ENCODE assay signal across 22 cellular contexts in genomic region chr11:56706486-56706885, GRCh38. TPM values are rescaled to one million over a fixed set of nuclear protein-coding genes. Genes with fewer than 3 reads are reported as not detected.
"Had no signal": no experiment of that assay in that cellular context is flagged by ENCODE, and none has a peak within 500 bp of the region (broad histone marks: within the 10 kb centered on the region; RNA-seq: fewer than 3 reads in every experiment).

No MANE protein-coding gene starts in this region.

- DNase-seq: activated CD4-positive, alpha-beta T cell treated with anti-CD3 and anti-CD28 coated beads for 4 hours; activated CD8-positive, alpha-beta memory T cell treated with anti-CD3 and anti-CD28 coated beads, Interleukin-2, amount 50 U/mL, for 4 hours; activated CD8-positive, alpha-beta T cell treated with anti-CD3 and anti-CD28 coated beads, Interleukin-2, amount 10 ng/mL, durations not matched to agents 7 days and 5 days; activated gamma-delta T cell treated with Interleukin-2 at 50 U/mL for 16 hours; activated naive CD8-positive, alpha-beta T cell treated with anti-CD3 and anti-CD28 coated beads for 36 hours; amygdala; effector CD8-positive, alpha-beta T cell; heart left ventricle; immature natural killer cell; left colon; lower lobe of right lung; midbrain; naive B cell; ovary; right lobe of liver; spleen; stimulated activated naive CD8-positive, alpha-beta T cell treated with anti-CD3 and anti-CD28 coated beads, Interleukin-15, amount 100 ng/mL, for 72 hours; upper lobe of right lung had no signal

- H3K9me3 ChIP-seq: lower lobe of right lung, ovary, right lobe of liver, upper lobe of right lung had no signal

- H3K4me3 ChIP-seq: heart left ventricle, lower lobe of right lung, ovary, right lobe of liver, spleen, upper lobe of right lung had no signal

- ATAC-seq: activated CD8-positive, alpha-beta T cell treated with anti-CD3 and anti-CD28 coated beads, Interleukin-2, amount 10 ng/mL, durations not matched to agents 7 days and 5 days; heart left ventricle; left colon; right lobe of liver; upper lobe of right lung had no signal

- H3K4me1 ChIP-seq: heart left ventricle, lower lobe of right lung, right lobe of liver, spleen, upper lobe of right lung had no signal

- H3K27me3 ChIP-seq: heart left ventricle, ovary, right lobe of liver, spleen, upper lobe of right lung had no signal

- H3K36me3 ChIP-seq: heart left ventricle, lower lobe of right lung, ovary, right lobe of liver, spleen, upper lobe of right lung had no signal

- H3K27ac ChIP-seq: heart left ventricle, lower lobe of right lung, ovary, right lobe of liver, spleen, upper lobe of right lung had no signal

- FAIRE-seq: endothelial cell of umbilical vein, frontal cortex had no signal

RNA-seq across cellular contexts. Expression of gene OR9G1, which starts 7.6 kb away (rescaled TPM):
- total RNA-seq: activated CD8-positive, alpha-beta T cell treated with anti-CD3 and anti-CD28 coated beads, Interleukin-2, amount 10 ng/mL, durations not matched to agents 7 days and 5 days; activated naive CD8-positive, alpha-beta T cell treated with anti-CD3 and anti-CD28 coated beads for 36 hours; endothelial cell of umbilical vein; frontal cortex; heart left ventricle; left colon; lower lobe of right lung; ovary; pulmonary artery endothelial cell; right lobe of liver; spleen; temporal lobe; upper lobe of right lung had no signal
- polyA plus RNA-seq: endothelial cell of umbilical vein, heart left ventricle, immature natural killer cell, ovary, spleen had no signal

RNA-seq across cellular contexts. Expression of gene OR9G4, which starts 42.0 kb away (rescaled TPM):
- total RNA-seq: activated CD8-positive, alpha-beta T cell treated with anti-CD3 and anti-CD28 coated beads, Interleukin-2, amount 10 ng/mL, durations not matched to agents 7 days and 5 days; activated naive CD8-positive, alpha-beta T cell treated with anti-CD3 and anti-CD28 coated beads for 36 hours; endothelial cell of umbilical vein; frontal cortex; heart left ventricle; left colon; lower lobe of right lung; ovary; pulmonary artery endothelial cell; right lobe of liver; temporal lobe; upper lobe of right lung had no signal
- polyA plus RNA-seq: endothelial cell of umbilical vein, heart left ventricle, immature natural killer cell, ovary had no signal

RNA-seq across cellular contexts. Expression of gene OR5AR1, which starts 43.0 kb away (rescaled TPM):
- total RNA-seq: activated CD8-positive, alpha-beta T cell treated with anti-CD3 and anti-CD28 coated beads, Interleukin-2, amount 10 ng/mL, durations not matched to agents 7 days and 5 days; activated naive CD8-positive, alpha-beta T cell treated with anti-CD3 and anti-CD28 coated beads for 36 hours; endothelial cell of umbilical vein; frontal cortex; heart left ventricle; left colon; lower lobe of right lung; ovary; pulmonary artery endothelial cell; right lobe of liver; spleen; temporal lobe; upper lobe of right lung had no signal
- polyA plus RNA-seq: endothelial cell of umbilical vein, heart left ventricle, immature natural killer cell, ovary, spleen had no signal
